Comparison of ENCODE assay signal across 2 cellular contexts in genomic region chr1:175427625-175428024, GRCh38.
TF ChIP-seq lines count a peak whose summit lies in the region.

No MANE protein-coding gene starts in this region.

TF ChIP-seq in HEK293, 187 proteins besides CTCF, POLR2A, EP300 and RAD21 (continued from another document):
- TF ChIP-seq ZFP41 (tag by site-specific recombination; IDR thresholded peaks at IDR 0.05; ENCODE audit: borderline replicate concordance), result no peak
- TF ChIP-seq ZNF792 (tag by site-specific recombination; IDR thresholded peaks at IDR 0.05), result no peak
- no peak for TF ChIP-seq ZNF184 (tag by site-specific recombination; IDR thresholded peaks at IDR 0.05)

TF ChIP-seq in K562, 482 proteins besides CTCF, POLR2A, EP300 and RAD21 (continued from another document):
- peak; percentile 77 for TF ChIP-seq ZNF512 (tag; IDR thresholded peaks at IDR 0.05)
- TF ChIP-seq ZNF282 (CRISPR knock-in tag; IDR thresholded peaks at IDR 0.05), result no peak
- no peak for TF ChIP-seq CUX1 (CRISPR knock-in tag; IDR thresholded peaks at IDR 0.05)
- peak; percentile 33 for TF ChIP-seq PCBP2 (IDR thresholded peaks at IDR 0.05; ENCODE audit: low read depth, low read length, poor library complexity, severe bottlenecking)
- no peak for TF ChIP-seq ZNF347 (CRISPR knock-in tag; IDR thresholded peaks at IDR 0.05; ENCODE audit: low read depth)
- no peak for TF ChIP-seq ZBTB11 (CRISPR knock-in tag; IDR thresholded peaks at IDR 0.05)
- no peak for TF ChIP-seq ILF3 (IDR thresholded peaks at IDR 0.05; ENCODE audit: borderline replicate concordance)
- no peak for TF ChIP-seq MYC (IDR thresholded peaks at IDR 0.05; ENCODE audit: low read depth, low read length)
- TF ChIP-seq MYC (CRISPR knock-in tag; IDR thresholded peaks at IDR 0.05; ENCODE audit: borderline replicate concordance, low read depth), result no peak
- no peak for TF ChIP-seq RBM25 (IDR thresholded peaks at IDR 0.05; ENCODE audit: low read depth, low read length, severe bottlenecking)
- no peak for TF ChIP-seq KDM1A (IDR thresholded peaks at IDR 0.05)
